ENCODE assay signal across 32 cellular contexts in genomic region chr22:50605349-50606074, GRCh38. TPM values are rescaled to one million over a fixed set of nuclear protein-coding genes. Genes with fewer than 3 reads are reported as not detected.
"Had no signal": no experiment of that assay in that cellular context is flagged by ENCODE, and none has a peak within 500 bp of the region (broad histone marks: within the 10 kb centered on the region; RNA-seq: fewer than 3 reads in every experiment).

No MANE protein-coding gene starts in this region.

- H3K9me3 ChIP-seq: stomach, thyroid gland, upper lobe of left lung, vagina had no signal

- H3K9ac ChIP-seq: neural progenitor cell had no signal

- H3K36me3 ChIP-seq: brain microvascular endothelial cell, neural progenitor cell, stomach, thyroid gland, upper lobe of left lung, vagina had no signal

- H3K4me1 Mint-ChIP-seq: endodermal cell had no signal

- FAIRE-seq: astrocyte had no signal

- DNase-seq: activated CD4-positive, alpha-beta memory T cell treated with anti-CD3 and anti-CD28 coated beads for 36 hours; activated CD4-positive, alpha-beta T cell treated with anti-CD3 and anti-CD28 coated beads, Interleukin-2, amount 10 ng/mL, durations not matched to agents 24 days and 14 days; activated CD8-positive, alpha-beta memory T cell treated with anti-CD3 and anti-CD28 coated beads, Interleukin-2, amount 50 U/mL, for 4 hours; activated gamma-delta T cell treated with Interleukin-2 at 50 U/mL for 16 hours; activated naive CD4-positive, alpha-beta T cell treated with anti-CD3 and anti-CD28 coated beads, Interleukin-2, amount 50 U/mL, for 16 hours; activated T-cell treated with anti-CD3 and anti-CD28 coated beads, Interleukin-2, amount 50 U/mL, for 1 hour; amniotic stem cell; brain microvascular endothelial cell; foreskin fibroblast; hypothalamus; midbrain; naive thymus-derived CD4-positive, alpha-beta T cell; stimulated activated CD4-positive, alpha-beta T cell treated with anti-CD3 and anti-CD28 coated beads, Interleukin-15, amount 100 ng/mL, for 24 hours; stimulated activated CD4-positive, alpha-beta T cell treated with anti-CD3 and anti-CD28 coated beads, Interleukin-2, amount 100 ng/mL, for 24 hours; stimulated activated naive B cell treated with anti-CD40 and anti-IgM and Interleukin-4, amounts not matched to agents 10 μg/mL and 1 μg/mL and 100 μg/mL, for 72 hours; stomach; T-helper 17 cell; T1000; thyroid gland had no signal

- ATAC-seq: naive thymus-derived CD4-positive, alpha-beta T cell; stimulated activated naive B cell treated with anti-CD40 and anti-IgM and Interleukin-4, amounts not matched to agents 10 μg/mL and 1 μg/mL and 100 μg/mL, for 72 hours; T-helper 17 cell had no signal

- H3K4me3 Mint-ChIP-seq: activated CD4-positive, alpha-beta memory T cell treated with anti-CD3 and anti-CD28 coated beads for 36 hours; activated CD4-positive, alpha-beta T cell treated with anti-CD3 and anti-CD28 coated beads, Interleukin-2, amount 10 ng/mL, durations not matched to agents 24 days and 14 days; activated T-helper 1 cell treated with anti-CD3 and anti-CD28 coated beads, Interleukin-12 subunit alpha, Interleukin-12 subunit beta, Interleukin-2, Interleukin-4 antibody, amounts not matched to agents 30 ng/mL and 10 ng/mL and 1 ng/mL, durations not matched to agents 14 hours and 24 hours and 36 hours; endodermal cell; naive thymus-derived CD4-positive, alpha-beta T cell; stimulated activated naive B cell treated with anti-CD40 and anti-IgM and Interleukin-4, amounts not matched to agents 10 μg/mL and 1 μg/mL and 100 μg/mL, for 72 hours; T-helper 17 cell had no signal

- H3K36me3 Mint-ChIP-seq: stimulated activated naive B cell treated with anti-CD40 and anti-IgM and Interleukin-4, amounts not matched to agents 10 μg/mL and 1 μg/mL and 100 μg/mL, for 72 hours had no signal

- H3K27ac Mint-ChIP-seq: activated CD4-positive, alpha-beta memory T cell treated with anti-CD3 and anti-CD28 coated beads for 36 hours; activated CD4-positive, alpha-beta T cell treated with anti-CD3 and anti-CD28 coated beads, Interleukin-2, amount 10 ng/mL, durations not matched to agents 24 days and 14 days; activated T-helper 1 cell treated with anti-CD3 and anti-CD28 coated beads, Interleukin-12 subunit alpha, Interleukin-12 subunit beta, Interleukin-2, Interleukin-4 antibody, amounts not matched to agents 30 ng/mL and 10 ng/mL and 1 ng/mL, durations not matched to agents 14 hours and 24 hours and 36 hours; endodermal cell; naive thymus-derived CD4-positive, alpha-beta T cell; neural progenitor cell; progenitor cell of endocrine pancreas; stimulated activated naive B cell treated with anti-CD40 and anti-IgM and Interleukin-4, amounts not matched to agents 10 μg/mL and 1 μg/mL and 100 μg/mL, for 72 hours; T-helper 17 cell had no signal

- H3K27me3 ChIP-seq: vagina had no signal

- H3K9me3 Mint-ChIP-seq: activated CD4-positive, alpha-beta memory T cell treated with anti-CD3 and anti-CD28 coated beads for 36 hours; activated CD4-positive, alpha-beta T cell treated with anti-CD3 and anti-CD28 coated beads, Interleukin-2, amount 10 ng/mL, durations not matched to agents 24 days and 14 days; activated T-helper 1 cell treated with anti-CD3 and anti-CD28 coated beads, Interleukin-12 subunit alpha, Interleukin-12 subunit beta, Interleukin-2, Interleukin-4 antibody, amounts not matched to agents 30 ng/mL and 10 ng/mL and 1 ng/mL, durations not matched to agents 14 hours and 24 hours and 36 hours; endodermal cell; neural progenitor cell; stimulated activated naive B cell treated with anti-CD40 and anti-IgM and Interleukin-4, amounts not matched to agents 10 μg/mL and 1 μg/mL and 100 μg/mL, for 72 hours had no signal

- H3K27ac ChIP-seq: brain microvascular endothelial cell, neural progenitor cell, stomach, thyroid gland, upper lobe of left lung, vagina had no signal

- H3K4me3 ChIP-seq: neural progenitor cell, smooth muscle cell, stomach, thyroid gland, upper lobe of left lung, vagina had no signal

- H3K4me1 ChIP-seq: vagina had no signal

RNA-seq across cellular contexts. Expression of gene MAPK8IP2, which starts 4.9 kb away (rescaled TPM):
- polyA plus RNA-seq: naive thymus-derived CD4-positive, alpha-beta T cell had no signal

RNA-seq across cellular contexts. Expression of gene SYCE3, which starts 42.8 kb away (rescaled TPM):
- total RNA-seq: activated CD4-positive, alpha-beta T cell treated with anti-CD3 and anti-CD28 coated beads, Interleukin-2, amount 10 ng/mL, durations not matched to agents 24 days and 14 days; activated CD8-positive, alpha-beta memory T cell treated with anti-CD3 and anti-CD28 coated beads for 36 hours; astrocyte; chondrocyte; esophagus mucosa; naive thymus-derived CD4-positive, alpha-beta T cell; omental fat pad; progenitor cell of endocrine pancreas; renal cortical epithelial cell; smooth muscle cell; stomach; T-helper 17 cell; vagina had no signal
- polyA plus RNA-seq: naive thymus-derived CD4-positive, alpha-beta T cell; smooth muscle cell had no signal
